Comparison of ENCODE assay signal across 22 cellular contexts in genomic region chr12:1808798-1809480, GRCh38. TPM values are rescaled to one million over a fixed set of nuclear protein-coding genes. Genes with fewer than 3 reads are reported as not detected.
DNase-seq lines count a peak whose midpoint lies in the region; ATAC-seq, FAIRE-seq and TF ChIP-seq lines count a peak whose summit lies in the region.
"Had no signal": no experiment of that assay in that cellular context is flagged by ENCODE, and none has a peak within 500 bp of the region (broad histone marks: within the 10 kb centered on the region; RNA-seq: fewer than 3 reads in every experiment).

No MANE protein-coding gene starts in this region.

- ATAC-seq in heart left ventricle (no peak), heart right ventricle (no peak), right cardiac atrium (no peak)
- ATAC-seq: esophagus mucosa; PC-3; stimulated activated memory B cell treated with anti-CD40 and anti-IgM and Interleukin-4, amounts not matched to agents 10 μg/mL and 1 μg/mL and 100 μg/mL, for 72 hours had no signal

- CTCF ChIA-PET in OCI-LY7 (lab: Charles Lee; ENCODE audit: unreplicated experiment): no interaction called here

- peak; percentile 79 for FAIRE-seq in urothelium cell line (lab: Jason Lieb, UNC)
- FAIRE-seq: GM18507, keratinocyte had no signal

- no TSS peak for BruUV-seq in OCI-LY7 (replicated peaks; lab: Mats Ljungman, UMichigan)

- no peak overlapping the region for H3K4me2 ChIP-seq in OCI-LY7 (ENCODE audit: low read length)
- H3K4me2 ChIP-seq: KMS-11 had no signal

- POLR2A ChIA-PET in OCI-LY7 (lab: Charles Lee): no interaction called here

- intact Hi-C loops in heart left ventricle (cut with DNase I) (loop anchor here in 4 of 10 donors (5.0 to 10.0 kb wide), 4 partner anchors 108 to 466 kb away; partner anchors contain the start of gene CACNA2D4 (in 1 of the 4)), heart right ventricle (cut with DNase I) (loop anchor here in 4 of 10 donors (10.0 kb wide), 4 partner anchors 216 to 976 kb away; no protein-coding TSS in a partner anchor), OCI-LY7 (cut with micrococcal nuclease; ENCODE audit: unreplicated experiment) (no loop called here), right cardiac atrium (cut with DNase I) (loop anchor here in 1 of 4 donors (5.0 kb wide), 1 partner anchor 128 kb away; no protein-coding TSS in a partner anchor)

- 87 to 90% (median 89%) methylated on average over 22 of the region's 22 CpGs for WGBS in heart left ventricle, 4 donors
- 89 to 90% methylated on average over 22 of the region's 22 CpGs for WGBS in heart right ventricle, 2 donors
- WGBS in right cardiac atrium: 88% methylated on average over 22 of the region's 22 CpGs

- no peaks in the 10 kb centered on the region for H3K9me3 ChIP-seq in heart left ventricle
- no peaks in the 10 kb centered on the region for H3K9me3 ChIP-seq in heart right ventricle
- H3K9me3 ChIP-seq in OCI-LY7 (ENCODE audit: low read length): no peaks in the 10 kb centered on the region
- H3K9me3 ChIP-seq in right cardiac atrium (ENCODE audit: control insufficient read depth, low read length): no peaks in the 10 kb centered on the region

- H3K4me1 ChIP-seq in heart left ventricle (peaks cover 0 to 67% (median 14%) of the 10 kb centered on the region in 12 donors), heart right ventricle (peaks cover 3 to 76% (median 14%) of the 10 kb centered on the region in 9 donors), OCI-LY7 (ENCODE audit: insufficient read depth, low read length, poor library complexity, severe bottlenecking) (peaks cover 3% of the 10 kb centered on the region), right cardiac atrium (ENCODE audit: control insufficient read depth, insufficient read depth, low read length) (no peaks in the 10 kb centered on the region)

- H3K27me3 ChIP-seq in heart left ventricle (no peaks in the 10 kb centered on the region), heart right ventricle (peaks cover 0 to 7% (median 3%) of the 10 kb centered on the region in 7 donors), right cardiac atrium (ENCODE audit: control insufficient read depth, insufficient read depth) (no peaks in the 10 kb centered on the region)

- H3K27ac ChIP-seq in heart left ventricle (no peak overlapping the region), heart right ventricle (peak overlapping the region in 1 of 10 donors; percentile 93), OCI-LY7 (ENCODE audit: low read depth, low read length, poor library complexity, severe bottlenecking) (no peak overlapping the region), right cardiac atrium (ENCODE audit: low read length) (no peak overlapping the region)
- H3K27ac ChIP-seq: KMS-11, VCaP had no signal

- no peaks in the 10 kb centered on the region for H3K36me3 ChIP-seq in heart left ventricle
- no peaks in the 10 kb centered on the region for H3K36me3 ChIP-seq in heart right ventricle
- no peaks in the 10 kb centered on the region for H3K36me3 ChIP-seq in OCI-LY7 (ENCODE audit: insufficient read depth, low read length)

- TF ChIP-seq CTCF in heart left ventricle (IDR thresholded peaks at IDR 0.05) (no peak), heart right ventricle (IDR thresholded peaks at IDR 0.05) (no peak), OCI-LY7 (conservative IDR thresholded peaks at IDR 0.05; ENCODE audit: low read length) (no peak), GM20000 (IDR thresholded peaks at IDR 0.05; ENCODE audit: extremely low read depth, missing control alignments) (no peak)

- H3K9me2 ChIP-seq in OCI-LY7 (ENCODE audit: insufficient read depth, low read length): no peaks in the 10 kb centered on the region

- TF ChIP-seq POLR2A in heart left ventricle (IDR thresholded peaks at IDR 0.05): no peak

- H4K20me1 ChIP-seq in OCI-LY7 (ENCODE audit: insufficient read depth, low read length): no peaks in the 10 kb centered on the region

- H2AFZ ChIP-seq in OCI-LY7 (ENCODE audit: low read length): 0 out of 2 replicates have a peak overlapping the region, but pooled peaks have one; percentile 17

- no peak overlapping the region for H3K4me3 ChIP-seq in heart left ventricle
- H3K4me3 ChIP-seq in heart right ventricle: no peak overlapping the region
- H3K4me3 ChIP-seq in OCI-LY7 (ENCODE audit: low read depth, low read length, poor library complexity, severe bottlenecking): no peak overlapping the region
- H3K4me3 ChIP-seq in right cardiac atrium (ENCODE audit: low read length): no peak overlapping the region
- H3K4me3 ChIP-seq: skin epidermis had no signal

- no peaks in the 10 kb centered on the region for H3K79me2 ChIP-seq in OCI-LY7 (ENCODE audit: insufficient read depth, low read depth, low read length)

- DNase-seq in heart left ventricle: peak in 3 of 5 donors; percentile 11 to 33 (median 14)
- DNase-seq in heart right ventricle: no peak
- DNase-seq in OCI-LY7 (ENCODE audit: low spot score): no peak
- DNase-seq in right cardiac atrium: peak in 2 of 3 donors; percentile 4 to 25
- no peak for DNase-seq in urothelium cell line (ENCODE audit: low spot score)
- no peak for DNase-seq in stimulated activated CD4-positive, alpha-beta T cell treated with anti-CD3 and anti-CD28 coated beads, Interleukin-4, amount 100 ng/mL, for 1 hour
- no peak for DNase-seq in mesenteric fat pad (ENCODE audit: low spot score)
- DNase-seq in GM20000 (ENCODE audit: low spot score): no peak
- DNase-seq: activated naive CD4-positive, alpha-beta T cell; NCI-H146; PC-3 had no signal

RNA-seq across cellular contexts. Expression of gene LRTM2, which starts 11.4 kb away (rescaled TPM):
- total RNA-seq in heart left ventricle (not detected), heart right ventricle (not detected), OCI-LY7 (2022) (not detected in 2 replicates), right cardiac atrium (not detected), mesenteric fat pad (not detected)
- polyA plus RNA-seq in heart left ventricle (not detected), heart right ventricle (not detected), right cardiac atrium (not detected)
- total RNA-seq in OCI-LY7 (2014; rRNA removed; shearing (Covaris generic)): not detected in 2 replicates
- total RNA-seq: dermis microvascular lymphatic vessel endothelial cell, esophagus mucosa, NCI-H460, osteocyte, PC-3, urinary bladder had no signal
- polyA plus RNA-seq: keratinocyte, urinary bladder had no signal

Comparison
In these comparisons a context has a peak if more than half of its experiments do, and no peak if none do; other contexts are left out.
1. DNase-seq: peak in heart left ventricle (3 of 5) and right cardiac atrium (2 of 3); none in heart right ventricle (0 of 2), OCI-LY7 (single experiment), urothelium cell line (single experiment), stimulated activated CD4-positive, alpha-beta T cell treated with anti-CD3 and anti-CD28 coated beads, Interleukin-4, amount 100 ng/mL, for 1 hour (single experiment), mesenteric fat pad (single experiment) and GM20000 (single experiment).